Comparison of ENCODE assay signal across 3 cellular contexts in genomic region chr11:2884424-2884815, GRCh38.
TF ChIP-seq lines count a peak whose summit lies in the region.

No MANE protein-coding gene starts in this region.

TF ChIP-seq in liver, 16 proteins besides CTCF, POLR2A, EP300 and RAD21:
- TF ChIP-seq NR2F2 (IDR thresholded peaks at IDR 0.05) = no peak
- no peak for TF ChIP-seq FOXA1 (IDR thresholded peaks at IDR 0.05)
- TF ChIP-seq GABPA (IDR thresholded peaks at IDR 0.05 in 1 of 2, conservative IDR thresholded peaks at IDR 0.05 in 1 of 2) = no peak
- no peak for TF ChIP-seq YY1 (IDR thresholded peaks at IDR 0.05)
- TF ChIP-seq EGR1 (IDR thresholded peaks at IDR 0.05; ENCODE audit: low read depth in 2 of 2) = no peak
- TF ChIP-seq FOXA2 (IDR thresholded peaks at IDR 0.05) = no peak
- no peak for TF ChIP-seq TAF1 (conservative IDR thresholded peaks at IDR 0.05)
- TF ChIP-seq, protein P1, sequence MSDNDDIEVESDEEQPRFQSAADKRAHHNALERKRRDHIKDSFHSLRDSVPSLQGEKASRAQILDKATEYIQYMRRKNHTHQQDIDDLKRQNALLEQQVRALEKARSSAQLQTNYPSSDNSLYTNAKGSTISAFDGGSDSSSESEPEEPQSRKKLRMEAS (IDR thresholded peaks at IDR 0.05) = no peak
- no peak for TF ChIP-seq ZBTB33 (IDR thresholded peaks at IDR 0.05)
- TF ChIP-seq SP1 (IDR thresholded peaks at IDR 0.05) = no peak
- no peak for TF ChIP-seq HNF4A (conservative IDR thresholded peaks at IDR 0.05)
- TF ChIP-seq HNF4G (IDR thresholded peaks at IDR 0.05) = no peak
- TF ChIP-seq, protein P2, sequence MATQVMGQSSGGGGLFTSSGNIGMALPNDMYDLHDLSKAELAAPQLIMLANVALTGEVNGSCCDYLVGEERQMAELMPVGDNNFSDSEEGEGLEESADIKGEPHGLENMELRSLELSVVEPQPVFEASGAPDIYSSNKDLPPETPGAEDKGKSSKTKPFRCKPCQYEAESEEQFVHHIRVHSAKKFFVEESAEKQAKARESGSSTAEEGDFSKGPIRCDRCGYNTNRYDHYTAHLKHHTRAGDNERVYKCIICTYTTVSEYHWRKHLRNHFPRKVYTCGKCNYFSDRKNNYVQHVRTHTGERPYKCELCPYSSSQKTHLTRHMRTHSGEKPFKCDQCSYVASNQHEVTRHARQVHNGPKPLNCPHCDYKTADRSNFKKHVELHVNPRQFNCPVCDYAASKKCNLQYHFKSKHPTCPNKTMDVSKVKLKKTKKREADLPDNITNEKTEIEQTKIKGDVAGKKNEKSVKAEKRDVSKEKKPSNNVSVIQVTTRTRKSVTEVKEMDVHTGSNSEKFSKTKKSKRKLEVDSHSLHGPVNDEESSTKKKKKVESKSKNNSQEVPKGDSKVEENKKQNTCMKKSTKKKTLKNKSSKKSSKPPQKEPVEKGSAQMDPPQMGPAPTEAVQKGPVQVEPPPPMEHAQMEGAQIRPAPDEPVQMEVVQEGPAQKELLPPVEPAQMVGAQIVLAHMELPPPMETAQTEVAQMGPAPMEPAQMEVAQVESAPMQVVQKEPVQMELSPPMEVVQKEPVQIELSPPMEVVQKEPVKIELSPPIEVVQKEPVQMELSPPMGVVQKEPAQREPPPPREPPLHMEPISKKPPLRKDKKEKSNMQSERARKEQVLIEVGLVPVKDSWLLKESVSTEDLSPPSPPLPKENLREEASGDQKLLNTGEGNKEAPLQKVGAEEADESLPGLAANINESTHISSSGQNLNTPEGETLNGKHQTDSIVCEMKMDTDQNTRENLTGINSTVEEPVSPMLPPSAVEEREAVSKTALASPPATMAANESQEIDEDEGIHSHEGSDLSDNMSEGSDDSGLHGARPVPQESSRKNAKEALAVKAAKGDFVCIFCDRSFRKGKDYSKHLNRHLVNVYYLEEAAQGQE (IDR thresholded peaks at IDR 0.05) = no peak
TF ChIP-seq in liver: peak in this region for 0.

TF ChIP-seq in HepG2, 621 proteins besides CTCF, POLR2A, EP300 and RAD21:
- TF ChIP-seq ZIK1 (CRISPR knock-in tag; IDR thresholded peaks at IDR 0.05; ENCODE audit: borderline replicate concordance, low read depth) (no peak), TMF1 (CRISPR knock-in tag; IDR thresholded peaks at IDR 0.05; ENCODE audit: low read depth) (no peak), SIX4 (CRISPR knock-in tag; IDR thresholded peaks at IDR 0.05) (no peak), ZNF678 (CRISPR knock-in tag; IDR thresholded peaks at IDR 0.05) (no peak), FOXP4 (CRISPR knock-in tag; IDR thresholded peaks at IDR 0.05) (no peak), SALL2 (CRISPR knock-in tag; IDR thresholded peaks at IDR 0.05) (no peak), ZNF34 (CRISPR knock-in tag; IDR thresholded peaks at IDR 0.05; ENCODE audit: borderline replicate concordance) (no peak), SP5 (CRISPR knock-in tag; IDR thresholded peaks at IDR 0.05; ENCODE audit: borderline replicate concordance, low read depth) (no peak), SIN3B (IDR thresholded peaks at IDR 0.05; ENCODE audit: low read length) (no peak), PRMT3 (CRISPR knock-in tag; IDR thresholded peaks at IDR 0.05; ENCODE audit: borderline replicate concordance, low read depth) (no peak), MYNN (CRISPR knock-in tag; IDR thresholded peaks at IDR 0.05; ENCODE audit: low read depth) (no peak), ZFY (CRISPR knock-in tag; IDR thresholded peaks at IDR 0.05) (no peak), UBTF (CRISPR knock-in tag; IDR thresholded peaks at IDR 0.05) (no peak), ZNF232 (CRISPR knock-in tag; IDR thresholded peaks at IDR 0.05; ENCODE audit: borderline replicate concordance) (no peak), AKAP8 (CRISPR knock-in tag; IDR thresholded peaks at IDR 0.05) (no peak), ZNF766 (CRISPR knock-in tag; IDR thresholded peaks at IDR 0.05; ENCODE audit: borderline replicate concordance) (no peak), ZNF570 (CRISPR knock-in tag; IDR thresholded peaks at IDR 0.05; ENCODE audit: borderline replicate concordance) (no peak)
TF ChIP-seq in HepG2: peak in this region for 0.

TF ChIP-seq in endothelial cell of umbilical vein, 7 proteins besides CTCF, POLR2A, EP300 and RAD21:
- TF ChIP-seq GATA2 (IDR thresholded peaks at IDR 0.05; ENCODE audit: insufficient read depth, insufficient read length, low read depth, low read length) = no peak
- TF ChIP-seq, protein P1 (IDR thresholded peaks at IDR 0.05; ENCODE audit: insufficient read depth, insufficient read length) = no peak
- no peak for TF ChIP-seq POLR2AphosphoS5 (IDR thresholded peaks at IDR 0.05; ENCODE audit: insufficient read depth, low read depth, low read length)
- no peak for TF ChIP-seq EZH2 (IDR thresholded peaks at IDR 0.05; ENCODE audit: borderline replicate concordance, low read depth, low read length, severe bottlenecking)
- no peak for TF ChIP-seq MYC (IDR thresholded peaks at IDR 0.05; ENCODE audit: low read depth, low read length)
- TF ChIP-seq FOS (IDR thresholded peaks at IDR 0.05; ENCODE audit: borderline replicate concordance, insufficient read depth, low read length) = no peak
- TF ChIP-seq JUN (IDR thresholded peaks at IDR 0.05; ENCODE audit: borderline replicate concordance, insufficient read depth, insufficient read length, low read depth) = no peak
